Comparison of ENCODE assay signal across 20 cellular contexts in genomic region chr7:374706-375490, GRCh38.
DNase-seq lines count a peak whose midpoint lies in the region; ATAC-seq and TF ChIP-seq lines count a peak whose summit lies in the region.
"Had no signal": no experiment of that assay in that cellular context is flagged by ENCODE, and none has a peak within 500 bp of the region (broad histone marks: within the 10 kb centered on the region; RNA-seq: fewer than 3 reads in every experiment).

No MANE protein-coding gene starts in this region.

- H3K9me3 ChIP-seq in HEK293 (ENCODE audit: control insufficient read depth, insufficient read depth, low read depth, low read length) = no peaks in the 10 kb centered on the region
- no peaks in the 10 kb centered on the region for H3K9me3 ChIP-seq in stomach
- H3K9me3 ChIP-seq: thyroid gland had no signal

- intact Hi-C loops in stomach (cut with DNase I; ENCODE audit: low total_unique reads) = no loop called here

- 85 to 90% (median 89%) methylated on average over 27 to 37 of the region's 37 CpGs for WGBS in stomach, 5 donors

- no peak for ATAC-seq in GM18868 (IDR thresholded peaks at IDR 0.05; ENCODE audit: unreplicated experiment)
- ATAC-seq: SK-N-SH treated with all-trans-retinoic acid at 6 μM for 48 hours had no signal

- H3K27ac ChIP-seq in HEK293 (ENCODE audit: extremely low read depth, low read depth, low read length) (no peak overlapping the region), stomach (peak overlapping the region in 3 of 5 donors; percentile 57 to 84 (median 81))
- H3K27ac ChIP-seq: parathyroid adenoma, PC-9, thyroid gland had no signal

- no peak for TF ChIP-seq POLR2A in stomach (IDR thresholded peaks at IDR 0.05)

- H3K4me1 ChIP-seq in HEK293 (ENCODE audit: control insufficient read depth, insufficient read depth, low read length) = no peaks in the 10 kb centered on the region
- peaks cover 31 to 60% (median 56%) of the 10 kb centered on the region in 4 donors for H3K4me1 ChIP-seq in stomach

- CTCF ChIA-PET in HEK293 (lab: Yijun Ruan, JAX) = interaction anchor here (0.9 kb wide), 1 partner anchor 43 kb away, joined by 3 read pairs; no protein-coding TSS in a partner anchor

- no peaks in the 10 kb centered on the region for H3K36me3 ChIP-seq in HEK293 (ENCODE audit: control insufficient read depth in 2 of 2, insufficient read depth in 1 of 2, low read length in 2 of 2)
- H3K36me3 ChIP-seq in stomach = no peaks in the 10 kb centered on the region
- H3K36me3 ChIP-seq: thyroid gland had no signal

- TF ChIP-seq CTCF in HEK293 (tag by site-specific recombination; IDR thresholded peaks at IDR 0.05) (no peak), stomach (IDR thresholded peaks at IDR 0.05) (no peak)

- no peak for TF ChIP-seq EP300 in stomach (IDR thresholded peaks at IDR 0.05)

- peak; percentile 9 for DNase-seq in activated T-cell treated with anti-CD3 and anti-CD28 coated beads, Interleukin-2, amount 50 U/mL, for 1 hour
- DNase-seq in activated T-cell treated with anti-CD3 and anti-CD28 coated beads for 4 hours = no peak
- peak; percentile 16 for DNase-seq in iPS-NIHi11 (ENCODE audit: low spot score)
- peak; percentile 24 for DNase-seq in stomach
- no peak for DNase-seq in NCI-H128 (lab: John Stamatoyannopoulos, UW; ENCODE audit: unreplicated experiment)
- DNase-seq in NCI-H82 treated with DMSO at 0.1 percent for 48 hours (lab: John Stamatoyannopoulos, UW; ENCODE audit: unreplicated experiment) = no peak
- DNase-seq: ACHN; activated CD4-positive, alpha-beta T cell treated with anti-CD3 and anti-CD28 coated beads, Interleukin-2, amount 50 U/mL, for 1 hour; DMS79 treated with DMSO at 0.1 percent for 48 hours; GOT3; KBM-7; NCI-H1092 treated with DMSO at 0.1 percent for 48 hours; NCI-H2171 treated with DMSO at 0.1 percent for 48 hours; NCI-H748 treated with DMSO at 0.1 percent for 48 hours; PC-9 had no signal

- POLR2A ChIA-PET in HEK293 (lab: Yijun Ruan, JAX) = interaction anchor here (0.6 kb wide), 1 partner anchor 22 kb away, joined by 4 read pairs; no protein-coding TSS in a partner anchor

- H3K4me3 ChIP-seq in HEK293 (ENCODE audit: low read depth, low read length) = no peak overlapping the region
- no peak overlapping the region for H3K4me3 ChIP-seq in stomach
- H3K4me3 ChIP-seq: PC-9, thyroid gland had no signal

- peaks cover 0 to 56% (median 21%) of the 10 kb centered on the region in 3 donors for H3K27me3 ChIP-seq in stomach
- H3K27me3 ChIP-seq: thyroid gland had no signal

TF ChIP-seq in HEK293, 187 proteins besides CTCF, POLR2A, EP300 and RAD21:
- TF ChIP-seq AEBP2 (tag by site-specific recombination; IDR thresholded peaks at IDR 0.05; ENCODE audit: borderline replicate concordance) (no peak), ZNF658 (tag by site-specific recombination; IDR thresholded peaks at IDR 0.05) (no peak), ZFHX2 (tag by site-specific recombination; conservative IDR thresholded peaks at IDR 0.05) (0 out of 2 replicates have a peak, but pooled peaks have one; percentile 10)

Comparison
In these comparisons a context has a peak if more than half of its experiments do, and no peak if none do; other contexts are left out.
1. DNase-seq: peak in activated T-cell treated with anti-CD3 and anti-CD28 coated beads, Interleukin-2, amount 50 U/mL, for 1 hour (single experiment), iPS-NIHi11 (single experiment) and stomach (single experiment); none in activated T-cell treated with anti-CD3 and anti-CD28 coated beads for 4 hours (single experiment), NCI-H128 (single experiment) and NCI-H82 treated with DMSO at 0.1 percent for 48 hours (single experiment).